9 cellular contexts compared by ENCODE assay signal in the genomic region with DNA sequence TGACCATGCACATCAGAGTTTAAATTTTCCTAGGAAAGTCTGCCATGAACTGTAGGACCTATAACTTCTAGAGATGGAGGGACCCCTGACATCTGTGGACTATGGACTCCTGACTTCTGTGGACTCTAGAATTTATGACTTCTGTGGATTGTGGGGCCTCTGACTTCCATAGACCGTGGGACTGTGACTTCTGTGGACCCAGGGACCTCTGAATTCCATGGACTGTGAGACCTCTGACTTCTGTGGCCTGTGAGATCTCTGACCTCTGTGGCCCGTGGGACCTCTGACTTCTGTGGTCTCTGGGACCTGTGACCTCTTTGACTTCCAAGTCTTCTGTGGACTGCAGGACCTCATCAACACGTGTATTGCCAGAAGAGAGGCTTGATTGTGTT. TPM values are rescaled to one million over a fixed set of nuclear protein-coding genes. Genes with fewer than 3 reads are reported as not detected.
DNase-seq lines count a peak whose midpoint lies in the region; ATAC-seq and TF ChIP-seq lines count a peak whose summit lies in the region.
"Had no signal": no experiment of that assay in that cellular context is flagged by ENCODE, and none has a peak within 500 bp of the region (broad histone marks: within the 10 kb centered on the region; RNA-seq: fewer than 3 reads in every experiment).

No MANE protein-coding gene starts in this region.

- intact Hi-C loops in Caco-2 (cut with micrococcal nuclease; ENCODE audit: unreplicated experiment) (loop anchor here (5.0 to 10.0 kb wide), 4 partner anchors 123 to 356 kb away; no protein-coding TSS in a partner anchor), psoas muscle (cut with DNase I) (loop anchor here (5.0 kb wide), 2 partner anchors 276 to 281 kb away; no protein-coding TSS in a partner anchor)

- peak overlapping the region; percentile 25 for H3K27ac Mint-ChIP-seq in Caco-2 (ENCODE audit: unreplicated experiment)
- H3K27ac Mint-ChIP-seq in central memory CD8-positive, alpha-beta T cell (ENCODE audit: low read depth) = peak overlapping the region; percentile 90

- peaks cover 23% of the 10 kb centered on the region for H3K4me1 Mint-ChIP-seq in Caco-2 (ENCODE audit: low read depth, unreplicated experiment)
- peaks cover 70% of the 10 kb centered on the region for H3K4me1 Mint-ChIP-seq in central memory CD8-positive, alpha-beta T cell

- no peaks in the 10 kb centered on the region for H3K9me3 ChIP-seq in Caco-2
- no peaks in the 10 kb centered on the region for H3K9me3 ChIP-seq in Peyer's patch
- H3K9me3 ChIP-seq in psoas muscle = no peaks in the 10 kb centered on the region

- BruUV-seq in Caco-2 (replicated peaks; lab: Mats Ljungman, UMichigan) = no TSS peak

- WGBS in psoas muscle, 3 donors = 75 to 81% (median 77%) methylated on average over 3 of the region's 3 CpGs

- POLR2A ChIA-PET in Caco-2 (lab: Charles Lee) = no interaction called here

- TF ChIP-seq CTCF in Caco-2 (IDR thresholded peaks at IDR 0.05; ENCODE audit: insufficient read depth in 1 of 2, low read depth in 1 of 2, low read length in 1 of 2, severe bottlenecking in 1 of 2, unreplicated experiment in 1 of 2) (no peak), Peyer's patch (IDR thresholded peaks at IDR 0.05) (no peak), psoas muscle (IDR thresholded peaks at IDR 0.05) (no peak)

- no peaks in the 10 kb centered on the region for H3K27me3 Mint-ChIP-seq in Caco-2 (ENCODE audit: insufficient read depth, unreplicated experiment)
- H3K27me3 Mint-ChIP-seq in central memory CD8-positive, alpha-beta T cell = no peaks in the 10 kb centered on the region

- no peak for TF ChIP-seq POLR2A in Peyer's patch (IDR thresholded peaks at IDR 0.05)

- DNase-seq in Caco-2 (no peak), Peyer's patch (peak in 1 of 3 donors; percentile 21), psoas muscle (no peak), SW 1271 (lab: John Stamatoyannopoulos, UW) (no peak), SHP77 (lab: John Stamatoyannopoulos, UW) (no peak), DMS 273 treated with DMSO at 0.1 percent for 48 hours (lab: John Stamatoyannopoulos, UW) (no peak), SHP77 treated with DMSO at 0.1 percent for 48 hours (lab: John Stamatoyannopoulos, UW) (no peak)
- no peak for DNase-seq in central memory CD8-positive, alpha-beta T cell (ENCODE audit: low spot score in 2 of 2)
- DNase-seq: NCI-H146 had no signal

- ATAC-seq in central memory CD8-positive, alpha-beta T cell (replicated peaks; ENCODE audit: extremely low read depth, poor library complexity, severe bottlenecking) = no peak
- no peak for ATAC-seq in psoas muscle

- no peaks in the 10 kb centered on the region for H3K36me3 Mint-ChIP-seq in Caco-2 (ENCODE audit: insufficient read depth, unreplicated experiment)
- peaks cover 7% of the 10 kb centered on the region for H3K36me3 Mint-ChIP-seq in central memory CD8-positive, alpha-beta T cell (ENCODE audit: insufficient read depth)

- H3K9me3 Mint-ChIP-seq in Caco-2 (ENCODE audit: unreplicated experiment) = no peaks in the 10 kb centered on the region
- no peaks in the 10 kb centered on the region for H3K9me3 Mint-ChIP-seq in central memory CD8-positive, alpha-beta T cell

- CTCF ChIA-PET in Caco-2 (lab: Charles Lee) = no interaction called here

- H3K4me3 ChIP-seq in Caco-2 (ENCODE audit: low read depth, low read length) (no peak overlapping the region), Peyer's patch (no peak overlapping the region), psoas muscle (no peak overlapping the region)

- no peaks in the 10 kb centered on the region for H3K27me3 ChIP-seq in Caco-2 (replicated peaks; ENCODE audit: control insufficient read depth, insufficient read depth, low read length)
- no peaks in the 10 kb centered on the region for H3K27me3 ChIP-seq in Peyer's patch
- no peaks in the 10 kb centered on the region for H3K27me3 ChIP-seq in psoas muscle (ENCODE audit: insufficient read depth in 3 of 3, low read length in 2 of 3)

- H3K27ac ChIP-seq in Peyer's patch = peak overlapping the region; percentile 23 to 68 (median 59)
- H3K27ac ChIP-seq in psoas muscle = peak overlapping the region; percentile 43

- no peak overlapping the region for H3K4me3 Mint-ChIP-seq in Caco-2 (ENCODE audit: unreplicated experiment)
- peak overlapping the region; percentile 55 for H3K4me3 Mint-ChIP-seq in central memory CD8-positive, alpha-beta T cell

- H3K4me1 ChIP-seq in Caco-2 (peaks cover 48% of the 10 kb centered on the region), Peyer's patch (peaks cover 0 to 29% (median 4%) of the 10 kb centered on the region in 4 donors), psoas muscle (peaks cover 78% of the 10 kb centered on the region)

- no peaks in the 10 kb centered on the region for H3K36me3 ChIP-seq in Caco-2 (ENCODE audit: control insufficient read depth, insufficient read depth, low read length)
- no peaks in the 10 kb centered on the region for H3K36me3 ChIP-seq in Peyer's patch
- H3K36me3 ChIP-seq in psoas muscle (ENCODE audit: insufficient read depth in 1 of 2, low read depth in 1 of 2) = no peaks in the 10 kb centered on the region

RNA-seq across cellular contexts. Expression of gene PEX14, which starts 36.7 kb away (rescaled TPM):
- total RNA-seq in Caco-2 (2022) (19.9 and 22.2 TPM in 2 replicates), Peyer's patch (10 to 100 TPM; 16.3 to 29.7 (median 26.2) TPM), psoas muscle (10 to 100 TPM; 13.7 to 23.5 (median 20.8) TPM)
- 10 to 100 TPM; 20.1 to 20.8 (median 20.7) TPM for polyA plus RNA-seq in psoas muscle

RNA-seq across cellular contexts. Expression of gene DFFA, which starts 39.2 kb away (rescaled TPM):
- total RNA-seq in Caco-2 (2022) (80.2 and 80.4 TPM in 2 replicates), Peyer's patch (10 to 100 TPM; 13.1 to 25.0 (median 21.9) TPM), psoas muscle (10 to 100 TPM; 18.6 to 26.8 (median 21.6) TPM)
- polyA plus RNA-seq in psoas muscle = 10 to 100 TPM; 11.5 to 20.9 (median 20.4) TPM
